21 cellular contexts compared by ENCODE assay signal in the genomic region with DNA sequence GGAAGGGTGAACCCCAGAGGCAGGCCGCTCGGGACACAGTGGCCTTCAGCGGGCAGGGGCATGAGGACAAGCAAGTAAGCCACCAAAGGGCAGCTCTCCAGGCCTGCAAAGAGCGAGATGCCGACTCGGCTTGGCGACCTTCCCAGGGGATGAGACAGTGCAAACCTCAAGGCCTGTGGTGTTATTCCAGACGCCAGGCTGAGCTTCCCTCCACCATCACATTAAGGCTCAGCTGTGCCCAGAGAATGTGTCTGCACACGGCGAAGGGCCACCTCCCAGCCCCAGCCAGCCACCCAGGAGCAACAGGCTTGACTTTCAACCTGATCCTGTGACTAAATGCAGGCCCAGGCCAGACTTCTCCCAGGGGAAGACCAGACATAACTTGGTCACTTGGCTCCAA.
A peak's percentile ranks its signal among the peaks of the same experiment; 100 is the strongest.
DNase-seq lines count a peak whose midpoint lies in the region; ATAC-seq, FAIRE-seq and TF ChIP-seq lines count a peak whose summit lies in the region.
"Had no signal": no experiment of that assay in that cellular context is flagged by ENCODE, and none has a peak within 500 bp of the region (broad histone marks: within the 10 kb centered on the region; RNA-seq: fewer than 3 reads in every experiment).

No MANE protein-coding gene starts in this region.

- H3K4me3 ChIP-seq in psoas muscle = no peak overlapping the region
- H3K4me3 ChIP-seq: sigmoid colon, stomach, tibial artery had no signal

- H3K27me3 ChIP-seq in psoas muscle (ENCODE audit: insufficient read depth in 3 of 3, low read length in 2 of 3) = no peaks in the 10 kb centered on the region
- H3K27me3 ChIP-seq: sigmoid colon, stomach had no signal

- peaks cover 14% of the 10 kb centered on the region for H3K4me1 ChIP-seq in psoas muscle
- H3K4me1 ChIP-seq: tibial artery had no signal

- ATAC-seq in psoas muscle = peak; percentile 70 to 82 (median 80)
- no peak for ATAC-seq in HG03521 (IDR thresholded peaks at IDR 0.05; ENCODE audit: unreplicated experiment)

- no peak for FAIRE-seq in RCC 7860 (lab: Jason Lieb, UNC)
- FAIRE-seq: GM12892, GM19239, islet of Langerhans had no signal

- DNase-seq in ELR (ENCODE audit: low read depth) (peak; percentile 48), RCC 7860 (ENCODE audit: low spot score) (peak; percentile 27), fibroblast of gingiva (ENCODE audit: low read depth) (peak; percentile 59), psoas muscle (peak; percentile 55 to 63), NCI-H1694 (lab: John Stamatoyannopoulos, UW) (no peak), GM13977 (ENCODE audit: low spot score) (no peak)
- DNase-seq: activated CD4-positive, alpha-beta T cell treated with anti-CD3 and anti-CD28 coated beads, Interleukin-2, amount 10 ng/mL, durations not matched to agents 24 days and 14 days; activated naive CD8-positive, alpha-beta T cell treated with anti-CD3 and anti-CD28 coated beads for 36 hours; CD4-positive, alpha-beta memory T cell; NCI-H1105; NCI-H2029; NCI-H69; posterior cingulate gyrus; sigmoid colon; stomach; tibial artery; WERI-Rb-1 had no signal

- intact Hi-C loops in psoas muscle (cut with DNase I) = no loop called here

- WGBS in psoas muscle, 3 donors = 54 to 72% (median 60%) methylated on average over 10 of the region's 10 CpGs

- no peak overlapping the region for H3K27ac ChIP-seq in psoas muscle
- H3K27ac ChIP-seq: sigmoid colon, stomach, tibial artery, WERI-Rb-1 had no signal

- no peaks in the 10 kb centered on the region for H3K9me3 ChIP-seq in psoas muscle
- H3K9me3 ChIP-seq: sigmoid colon, stomach, tibial artery had no signal

- TF ChIP-seq CTCF in psoas muscle (IDR thresholded peaks at IDR 0.05) = no peak
- TF ChIP-seq CTCF in GM13977 (IDR thresholded peaks at IDR 0.05; ENCODE audit: extremely low read depth, insufficient read depth, missing control alignments) = no peak

- no peaks in the 10 kb centered on the region for H3K36me3 ChIP-seq in psoas muscle (ENCODE audit: insufficient read depth in 1 of 2, low read depth in 1 of 2)
- H3K36me3 ChIP-seq: sigmoid colon, stomach, tibial artery, WERI-Rb-1 had no signal

- in situ Hi-C loops in GM13977 (cut with MboI; ENCODE audit: low pct_unique_long_range_greater_than_20kb, low sequenced_read_pairs, unreplicated experiment) = no loop called here

Comparison
In these comparisons a context has a peak if more than half of its experiments do, and no peak if none do; other contexts are left out.
1. DNase-seq: peak in ELR (single experiment), RCC 7860 (single experiment), fibroblast of gingiva (single experiment) and psoas muscle (2 of 2); none in NCI-H1694 (single experiment) and GM13977 (single experiment).